Comparison of ENCODE assay signal across 1 cellular context in the genomic region with DNA sequence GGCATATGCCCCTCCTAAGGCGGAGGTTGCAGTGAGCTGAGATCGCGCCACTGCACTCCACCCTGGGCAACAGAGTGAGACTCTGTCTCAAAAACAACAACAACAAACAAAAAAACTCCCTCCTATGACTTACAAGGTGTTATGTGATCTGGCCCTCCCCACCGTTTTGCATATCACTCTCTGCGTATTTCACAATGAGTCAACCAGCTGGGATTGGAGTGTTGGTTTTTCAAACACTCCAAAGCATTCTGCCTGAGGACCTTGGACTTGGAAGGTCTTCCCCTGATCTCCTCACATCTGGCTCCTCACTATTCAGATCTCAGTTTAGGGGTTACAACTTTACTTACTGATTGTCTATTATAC.
TF ChIP-seq lines count a peak whose summit lies in the region.

No MANE protein-coding gene starts in this region.

TF ChIP-seq in HepG2, 621 proteins besides CTCF, POLR2A, EP300 and RAD21 (continues in another document):
- TF ChIP-seq TBX2 (CRISPR knock-in tag; IDR thresholded peaks at IDR 0.05; ENCODE audit: borderline replicate concordance) (no peak; the same call in 1 of the 2 replicates), SIX4 (CRISPR knock-in tag; IDR thresholded peaks at IDR 0.05) (peak; percentile 45; the same call in 1 of the 2 replicates), ZNF225 (CRISPR knock-in tag; IDR thresholded peaks at IDR 0.05) (no peak), NFKBIZ (CRISPR knock-in tag; IDR thresholded peaks at IDR 0.05) (peak; percentile 53; the same call in 1 of the 2 replicates), HDAC1 (CRISPR knock-in tag; IDR thresholded peaks at IDR 0.05) (0 out of 2 replicates have a peak, but pooled peaks have one; percentile 15), ZNF644 (CRISPR knock-in tag; IDR thresholded peaks at IDR 0.05; ENCODE audit: low read depth) (peak; percentile 49; the same call in 1 of the 2 replicates), SOX5 (CRISPR knock-in tag; IDR thresholded peaks at IDR 0.05; ENCODE audit: borderline replicate concordance) (peak; percentile 33; the same call in 1 of the 2 replicates), TCF7 (IDR thresholded peaks at IDR 0.05; ENCODE audit: low read depth) (peak; percentile 38), SIX1 (CRISPR knock-in tag; IDR thresholded peaks at IDR 0.05; ENCODE audit: borderline replicate concordance) (peak; percentile 57; the same call in 1 of the 2 replicates), ZC3H4 (CRISPR knock-in tag; IDR thresholded peaks at IDR 0.05; ENCODE audit: borderline replicate concordance) (no peak), RARA (CRISPR knock-in tag; IDR thresholded peaks at IDR 0.05) (0 out of 2 replicates have a peak, but pooled peaks have one; percentile 24), MTF2 (CRISPR knock-in tag; IDR thresholded peaks at IDR 0.05; ENCODE audit: borderline replicate concordance) (no peak), SALL1 (CRISPR knock-in tag; IDR thresholded peaks at IDR 0.05) (peak; percentile 31; the same call in 1 of the 2 replicates), HNF4A (CRISPR knock-in tag; IDR thresholded peaks at IDR 0.05) (peak; percentile 81), ZNF205 (CRISPR knock-in tag; IDR thresholded peaks at IDR 0.05) (peak; percentile 44; the same call in 1 of the 2 replicates), E2F5 (CRISPR knock-in tag; conservative IDR thresholded peaks at IDR 0.05) (no peak), ZNF572 (CRISPR knock-in tag; IDR thresholded peaks at IDR 0.05) (no peak), IKZF4 (CRISPR knock-in tag; IDR thresholded peaks at IDR 0.05; ENCODE audit: borderline replicate concordance, low read depth, not compliant biosample characterization) (no peak), SRF (IDR thresholded peaks at IDR 0.05; ENCODE audit: low read depth, low read length) (no peak), MIXL1 (CRISPR knock-in tag; IDR thresholded peaks at IDR 0.05) (0 out of 2 replicates have a peak, but pooled peaks have one; percentile 25), NCOA2 (CRISPR knock-in tag; IDR thresholded peaks at IDR 0.05) (peak; percentile 23; the same call in 1 of the 2 replicates), GATAD2A (CRISPR knock-in tag; IDR thresholded peaks at IDR 0.05) (peak; percentile 70), USF2 (IDR thresholded peaks at IDR 0.05; ENCODE audit: low read depth, low read length) (no peak), USF2 (CRISPR knock-in tag; IDR thresholded peaks at IDR 0.05; ENCODE audit: borderline replicate concordance) (no peak), TEAD3 (CRISPR knock-in tag; optimal IDR thresholded peaks at IDR 0.05; ENCODE audit: borderline replicate concordance) (peak; percentile 46), REPIN1 (CRISPR knock-in tag; IDR thresholded peaks at IDR 0.05; ENCODE audit: borderline replicate concordance, low read depth) (no peak), DMAP1 (CRISPR knock-in tag; IDR thresholded peaks at IDR 0.05) (no peak), CEBPB (IDR thresholded peaks at IDR 0.05; ENCODE audit: borderline replicate concordance, low read depth, low read length) (peak; percentile 90), ZNF430 (CRISPR knock-in tag; IDR thresholded peaks at IDR 0.05) (0 out of 2 replicates have a peak, but pooled peaks have one; percentile 45), FOSL2 (CRISPR knock-in tag; IDR thresholded peaks at IDR 0.05) (peak; percentile 61; the same call in 1 of the 2 replicates), KDM6A (CRISPR knock-in tag; IDR thresholded peaks at IDR 0.05; ENCODE audit: low read depth) (no peak)
- TF ChIP-seq, protein P1, sequence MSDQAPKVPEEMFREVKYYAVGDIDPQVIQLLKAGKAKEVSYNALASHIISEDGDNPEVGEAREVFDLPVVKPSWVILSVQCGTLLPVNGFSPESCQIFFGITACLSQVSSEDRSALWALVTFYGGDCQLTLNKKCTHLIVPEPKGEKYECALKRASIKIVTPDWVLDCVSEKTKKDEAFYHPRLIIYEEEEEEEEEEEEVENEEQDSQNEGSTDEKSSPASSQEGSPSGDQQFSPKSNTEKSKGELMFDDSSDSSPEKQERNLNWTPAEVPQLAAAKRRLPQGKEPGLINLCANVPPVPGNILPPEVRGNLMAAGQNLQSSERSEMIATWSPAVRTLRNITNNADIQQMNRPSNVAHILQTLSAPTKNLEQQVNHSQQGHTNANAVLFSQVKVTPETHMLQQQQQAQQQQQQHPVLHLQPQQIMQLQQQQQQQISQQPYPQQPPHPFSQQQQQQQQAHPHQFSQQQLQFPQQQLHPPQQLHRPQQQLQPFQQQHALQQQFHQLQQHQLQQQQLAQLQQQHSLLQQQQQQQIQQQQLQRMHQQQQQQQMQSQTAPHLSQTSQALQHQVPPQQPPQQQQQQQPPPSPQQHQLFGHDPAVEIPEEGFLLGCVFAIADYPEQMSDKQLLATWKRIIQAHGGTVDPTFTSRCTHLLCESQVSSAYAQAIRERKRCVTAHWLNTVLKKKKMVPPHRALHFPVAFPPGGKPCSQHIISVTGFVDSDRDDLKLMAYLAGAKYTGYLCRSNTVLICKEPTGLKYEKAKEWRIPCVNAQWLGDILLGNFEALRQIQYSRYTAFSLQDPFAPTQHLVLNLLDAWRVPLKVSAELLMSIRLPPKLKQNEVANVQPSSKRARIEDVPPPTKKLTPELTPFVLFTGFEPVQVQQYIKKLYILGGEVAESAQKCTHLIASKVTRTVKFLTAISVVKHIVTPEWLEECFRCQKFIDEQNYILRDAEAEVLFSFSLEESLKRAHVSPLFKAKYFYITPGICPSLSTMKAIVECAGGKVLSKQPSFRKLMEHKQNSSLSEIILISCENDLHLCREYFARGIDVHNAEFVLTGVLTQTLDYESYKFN (CRISPR knock-in tag; conservative IDR thresholded peaks at IDR 0.05): peak; percentile 61
- TF ChIP-seq, protein P2, sequence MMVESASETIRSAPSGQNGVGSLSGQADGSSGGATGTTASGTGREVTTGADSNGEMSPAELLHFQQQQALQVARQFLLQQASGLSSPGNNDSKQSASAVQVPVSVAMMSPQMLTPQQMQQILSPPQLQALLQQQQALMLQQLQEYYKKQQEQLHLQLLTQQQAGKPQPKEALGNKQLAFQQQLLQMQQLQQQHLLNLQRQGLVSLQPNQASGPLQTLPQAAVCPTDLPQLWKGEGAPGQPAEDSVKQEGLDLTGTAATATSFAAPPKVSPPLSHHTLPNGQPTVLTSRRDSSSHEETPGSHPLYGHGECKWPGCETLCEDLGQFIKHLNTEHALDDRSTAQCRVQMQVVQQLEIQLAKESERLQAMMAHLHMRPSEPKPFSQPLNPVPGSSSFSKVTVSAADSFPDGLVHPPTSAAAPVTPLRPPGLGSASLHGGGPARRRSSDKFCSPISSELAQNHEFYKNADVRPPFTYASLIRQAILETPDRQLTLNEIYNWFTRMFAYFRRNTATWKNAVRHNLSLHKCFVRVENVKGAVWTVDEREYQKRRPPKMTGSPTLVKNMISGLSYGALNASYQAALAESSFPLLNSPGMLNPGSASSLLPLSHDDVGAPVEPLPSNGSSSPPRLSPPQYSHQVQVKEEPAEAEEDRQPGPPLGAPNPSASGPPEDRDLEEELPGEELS (CRISPR knock-in tag; IDR thresholded peaks at IDR 0.05): peak; percentile 71
- TF ChIP-seq, protein P3, sequence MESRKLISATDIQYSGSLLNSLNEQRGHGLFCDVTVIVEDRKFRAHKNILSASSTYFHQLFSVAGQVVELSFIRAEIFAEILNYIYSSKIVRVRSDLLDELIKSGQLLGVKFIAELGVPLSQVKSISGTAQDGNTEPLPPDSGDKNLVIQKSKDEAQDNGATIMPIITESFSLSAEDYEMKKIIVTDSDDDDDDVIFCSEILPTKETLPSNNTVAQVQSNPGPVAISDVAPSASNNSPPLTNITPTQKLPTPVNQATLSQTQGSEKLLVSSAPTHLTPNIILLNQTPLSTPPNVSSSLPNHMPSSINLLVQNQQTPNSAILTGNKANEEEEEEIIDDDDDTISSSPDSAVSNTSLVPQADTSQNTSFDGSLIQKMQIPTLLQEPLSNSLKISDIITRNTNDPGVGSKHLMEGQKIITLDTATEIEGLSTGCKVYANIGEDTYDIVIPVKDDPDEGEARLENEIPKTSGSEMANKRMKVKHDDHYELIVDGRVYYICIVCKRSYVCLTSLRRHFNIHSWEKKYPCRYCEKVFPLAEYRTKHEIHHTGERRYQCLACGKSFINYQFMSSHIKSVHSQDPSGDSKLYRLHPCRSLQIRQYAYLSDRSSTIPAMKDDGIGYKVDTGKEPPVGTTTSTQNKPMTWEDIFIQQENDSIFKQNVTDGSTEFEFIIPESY (CRISPR knock-in tag; IDR thresholded peaks at IDR 0.05): 0 out of 2 replicates have a peak, but pooled peaks have one; percentile 38
- TF ChIP-seq, protein P4, sequence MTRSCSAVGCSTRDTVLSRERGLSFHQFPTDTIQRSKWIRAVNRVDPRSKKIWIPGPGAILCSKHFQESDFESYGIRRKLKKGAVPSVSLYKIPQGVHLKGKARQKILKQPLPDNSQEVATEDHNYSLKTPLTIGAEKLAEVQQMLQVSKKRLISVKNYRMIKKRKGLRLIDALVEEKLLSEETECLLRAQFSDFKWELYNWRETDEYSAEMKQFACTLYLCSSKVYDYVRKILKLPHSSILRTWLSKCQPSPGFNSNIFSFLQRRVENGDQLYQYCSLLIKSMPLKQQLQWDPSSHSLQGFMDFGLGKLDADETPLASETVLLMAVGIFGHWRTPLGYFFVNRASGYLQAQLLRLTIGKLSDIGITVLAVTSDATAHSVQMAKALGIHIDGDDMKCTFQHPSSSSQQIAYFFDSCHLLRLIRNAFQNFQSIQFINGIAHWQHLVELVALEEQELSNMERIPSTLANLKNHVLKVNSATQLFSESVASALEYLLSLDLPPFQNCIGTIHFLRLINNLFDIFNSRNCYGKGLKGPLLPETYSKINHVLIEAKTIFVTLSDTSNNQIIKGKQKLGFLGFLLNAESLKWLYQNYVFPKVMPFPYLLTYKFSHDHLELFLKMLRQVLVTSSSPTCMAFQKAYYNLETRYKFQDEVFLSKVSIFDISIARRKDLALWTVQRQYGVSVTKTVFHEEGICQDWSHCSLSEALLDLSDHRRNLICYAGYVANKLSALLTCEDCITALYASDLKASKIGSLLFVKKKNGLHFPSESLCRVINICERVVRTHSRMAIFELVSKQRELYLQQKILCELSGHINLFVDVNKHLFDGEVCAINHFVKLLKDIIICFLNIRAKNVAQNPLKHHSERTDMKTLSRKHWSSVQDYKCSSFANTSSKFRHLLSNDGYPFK (CRISPR knock-in tag; IDR thresholded peaks at IDR 0.05; ENCODE audit: borderline replicate concordance): no peak
- TF ChIP-seq, protein P5, sequence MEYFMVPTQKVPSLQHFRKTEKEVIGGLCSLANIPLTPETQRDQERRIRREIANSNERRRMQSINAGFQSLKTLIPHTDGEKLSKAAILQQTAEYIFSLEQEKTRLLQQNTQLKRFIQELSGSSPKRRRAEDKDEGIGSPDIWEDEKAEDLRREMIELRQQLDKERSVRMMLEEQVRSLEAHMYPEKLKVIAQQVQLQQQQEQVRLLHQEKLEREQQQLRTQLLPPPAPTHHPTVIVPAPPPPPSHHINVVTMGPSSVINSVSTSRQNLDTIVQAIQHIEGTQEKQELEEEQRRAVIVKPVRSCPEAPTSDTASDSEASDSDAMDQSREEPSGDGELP (IDR thresholded peaks at IDR 0.05; ENCODE audit: borderline replicate concordance, low read depth): peak; percentile 95
- TF ChIP-seq, protein P6, sequence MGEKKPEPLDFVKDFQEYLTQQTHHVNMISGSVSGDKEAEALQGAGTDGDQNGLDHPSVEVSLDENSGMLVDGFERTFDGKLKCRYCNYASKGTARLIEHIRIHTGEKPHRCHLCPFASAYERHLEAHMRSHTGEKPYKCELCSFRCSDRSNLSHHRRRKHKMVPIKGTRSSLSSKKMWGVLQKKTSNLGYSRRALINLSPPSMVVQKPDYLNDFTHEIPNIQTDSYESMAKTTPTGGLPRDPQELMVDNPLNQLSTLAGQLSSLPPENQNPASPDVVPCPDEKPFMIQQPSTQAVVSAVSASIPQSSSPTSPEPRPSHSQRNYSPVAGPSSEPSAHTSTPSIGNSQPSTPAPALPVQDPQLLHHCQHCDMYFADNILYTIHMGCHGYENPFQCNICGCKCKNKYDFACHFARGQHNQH (CRISPR knock-in tag; IDR thresholded peaks at IDR 0.05): 0 out of 2 replicates have a peak, but pooled peaks have one; percentile 27
- TF ChIP-seq, protein P7, sequence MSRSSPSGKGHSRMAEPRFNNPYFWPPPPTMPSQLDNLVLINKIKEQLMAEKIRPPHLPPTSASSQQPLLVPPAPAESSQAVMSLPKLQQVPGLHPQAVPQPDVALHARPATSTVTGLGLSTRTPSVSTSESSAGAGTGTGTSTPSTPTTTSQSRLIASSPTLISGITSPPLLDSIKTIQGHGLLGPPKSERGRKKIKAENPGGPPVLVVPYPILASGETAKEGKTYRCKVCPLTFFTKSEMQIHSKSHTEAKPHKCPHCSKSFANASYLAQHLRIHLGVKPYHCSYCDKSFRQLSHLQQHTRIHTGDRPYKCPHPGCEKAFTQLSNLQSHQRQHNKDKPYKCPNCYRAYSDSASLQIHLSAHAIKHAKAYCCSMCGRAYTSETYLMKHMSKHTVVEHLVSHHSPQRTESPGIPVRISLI (CRISPR knock-in tag; IDR thresholded peaks at IDR 0.05; ENCODE audit: borderline replicate concordance): peak; percentile 51; the same call in 1 of the 2 replicates
